ENCODE assay signal across 1 cellular context in the genomic region with DNA sequence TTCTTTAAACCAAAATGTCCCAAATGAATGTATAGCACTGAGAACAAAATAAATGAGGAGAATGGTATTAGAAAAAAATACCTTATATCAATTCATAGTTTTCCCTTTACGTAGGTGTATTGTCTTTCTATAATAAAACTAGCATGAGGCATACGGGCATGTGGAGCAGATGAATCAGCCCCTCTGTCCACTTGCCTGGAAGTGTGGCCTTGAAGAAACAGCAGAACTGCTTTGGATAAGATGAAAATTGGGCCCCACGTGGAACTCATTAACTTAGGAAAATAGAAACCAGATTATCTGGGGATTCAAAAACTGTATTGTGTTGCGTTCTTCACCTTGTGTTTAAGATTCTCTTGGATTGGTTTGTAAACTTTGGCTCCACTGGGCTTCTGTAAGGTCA.
TF ChIP-seq lines count a peak whose summit lies in the region.

No MANE protein-coding gene starts in this region.

TF ChIP-seq in SK-N-SH treated with all-trans-retinoic acid at 6 μM for 48 hours, 23 proteins besides CTCF, POLR2A, EP300 and RAD21 (continued from another document):
- TF ChIP-seq, protein P1, sequence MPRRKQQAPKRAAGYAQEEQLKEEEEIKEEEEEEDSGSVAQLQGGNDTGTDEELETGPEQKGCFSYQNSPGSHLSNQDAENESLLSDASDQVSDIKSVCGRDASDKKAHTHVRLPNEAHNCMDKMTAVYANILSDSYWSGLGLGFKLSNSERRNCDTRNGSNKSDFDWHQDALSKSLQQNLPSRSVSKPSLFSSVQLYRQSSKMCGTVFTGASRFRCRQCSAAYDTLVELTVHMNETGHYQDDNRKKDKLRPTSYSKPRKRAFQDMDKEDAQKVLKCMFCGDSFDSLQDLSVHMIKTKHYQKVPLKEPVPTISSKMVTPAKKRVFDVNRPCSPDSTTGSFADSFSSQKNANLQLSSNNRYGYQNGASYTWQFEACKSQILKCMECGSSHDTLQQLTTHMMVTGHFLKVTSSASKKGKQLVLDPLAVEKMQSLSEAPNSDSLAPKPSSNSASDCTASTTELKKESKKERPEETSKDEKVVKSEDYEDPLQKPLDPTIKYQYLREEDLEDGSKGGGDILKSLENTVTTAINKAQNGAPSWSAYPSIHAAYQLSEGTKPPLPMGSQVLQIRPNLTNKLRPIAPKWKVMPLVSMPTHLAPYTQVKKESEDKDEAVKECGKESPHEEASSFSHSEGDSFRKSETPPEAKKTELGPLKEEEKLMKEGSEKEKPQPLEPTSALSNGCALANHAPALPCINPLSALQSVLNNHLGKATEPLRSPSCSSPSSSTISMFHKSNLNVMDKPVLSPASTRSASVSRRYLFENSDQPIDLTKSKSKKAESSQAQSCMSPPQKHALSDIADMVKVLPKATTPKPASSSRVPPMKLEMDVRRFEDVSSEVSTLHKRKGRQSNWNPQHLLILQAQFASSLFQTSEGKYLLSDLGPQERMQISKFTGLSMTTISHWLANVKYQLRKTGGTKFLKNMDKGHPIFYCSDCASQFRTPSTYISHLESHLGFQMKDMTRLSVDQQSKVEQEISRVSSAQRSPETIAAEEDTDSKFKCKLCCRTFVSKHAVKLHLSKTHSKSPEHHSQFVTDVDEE (CRISPR knock-in tag; IDR thresholded peaks at IDR 0.05): no peak
- TF ChIP-seq, protein P2, sequence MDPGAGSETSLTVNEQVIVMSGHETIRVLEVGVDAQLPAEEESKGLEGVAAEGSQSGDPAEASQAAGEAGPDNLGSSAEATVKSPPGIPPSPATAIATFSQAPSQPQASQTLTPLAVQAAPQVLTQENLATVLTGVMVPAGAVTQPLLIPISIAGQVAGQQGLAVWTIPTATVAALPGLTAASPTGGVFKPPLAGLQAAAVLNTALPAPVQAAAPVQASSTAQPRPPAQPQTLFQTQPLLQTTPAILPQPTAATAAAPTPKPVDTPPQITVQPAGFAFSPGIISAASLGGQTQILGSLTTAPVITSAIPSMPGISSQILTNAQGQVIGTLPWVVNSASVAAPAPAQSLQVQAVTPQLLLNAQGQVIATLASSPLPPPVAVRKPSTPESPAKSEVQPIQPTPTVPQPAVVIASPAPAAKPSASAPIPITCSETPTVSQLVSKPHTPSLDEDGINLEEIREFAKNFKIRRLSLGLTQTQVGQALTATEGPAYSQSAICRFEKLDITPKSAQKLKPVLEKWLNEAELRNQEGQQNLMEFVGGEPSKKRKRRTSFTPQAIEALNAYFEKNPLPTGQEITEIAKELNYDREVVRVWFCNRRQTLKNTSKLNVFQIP (CRISPR knock-in tag; IDR thresholded peaks at IDR 0.05; ENCODE audit: borderline replicate concordance, low read depth): no peak
- TF ChIP-seq ESRRG (CRISPR knock-in tag; IDR thresholded peaks at IDR 0.05) (no peak), PPARA (CRISPR knock-in tag; IDR thresholded peaks at IDR 0.05; ENCODE audit: borderline replicate concordance) (no peak), ZFP3 (CRISPR knock-in tag; IDR thresholded peaks at IDR 0.05) (no peak), ZC3H10 (CRISPR knock-in tag; IDR thresholded peaks at IDR 0.05) (no peak)
